23 cellular contexts compared by ENCODE assay signal in genomic region chr2:853203-853870, GRCh38.
"Had no signal": no experiment of that assay in that cellular context is flagged by ENCODE, and none has a peak within 500 bp of the region (broad histone marks: within the 10 kb centered on the region; RNA-seq: fewer than 3 reads in every experiment).

No MANE protein-coding gene starts in this region.

- H3K27me3 Mint-ChIP-seq: central memory CD8-positive, alpha-beta T cell had no signal

- ATAC-seq: heart right ventricle; left ventricle myocardium superior; mucosa of descending colon; stimulated activated effector memory CD8-positive, alpha-beta T cell treated with anti-CD3 and anti-CD28 coated beads, Interleukin-12 subunit alpha, Interleukin-12 subunit beta, amount 100 ng/mL, for 72 hours had no signal

- DNase-seq: colonic mucosa; dermis blood vessel endothelial cell; effector memory CD4-positive, alpha-beta T cell; esophagus squamous epithelium; foreskin melanocyte; glutamatergic neuron; heart right ventricle; hippocampal formation; kidney glomerular epithelial cell; left ventricle myocardium superior; mucosa of descending colon; naive B cell; sigmoid colon; stimulated activated CD4-positive, alpha-beta T cell treated with anti-CD3 and anti-CD28 coated beads, Interleukin-2, amount 100 ng/mL, for 24 hours; stimulated activated CD4-positive, alpha-beta T cell treated with anti-CD3 and anti-CD28 coated beads, Interleukin-4, amount 100 ng/mL, for 24 hours; stimulated activated naive CD4-positive, alpha-beta T cell treated with Interleukin-2 at 50 U/mL for 16 hours; stomach; tibial artery had no signal

- H3K36me3 Mint-ChIP-seq: memory B cell; mesothelial cell of epicardium; naive B cell; stimulated activated effector memory CD8-positive, alpha-beta T cell treated with anti-CD3 and anti-CD28 coated beads, Interleukin-12 subunit alpha, Interleukin-12 subunit beta, amount 100 ng/mL, for 72 hours; type B pancreatic cell had no signal

- H3K9me3 Mint-ChIP-seq: memory B cell, mesothelial cell of epicardium, type B pancreatic cell had no signal

- H3K27ac Mint-ChIP-seq: memory B cell; mesothelial cell of epicardium; stimulated activated effector memory CD8-positive, alpha-beta T cell treated with anti-CD3 and anti-CD28 coated beads, Interleukin-12 subunit alpha, Interleukin-12 subunit beta, amount 100 ng/mL, for 72 hours; type B pancreatic cell had no signal

- H3K4me3 Mint-ChIP-seq: central memory CD8-positive, alpha-beta T cell; memory B cell; mesothelial cell of epicardium; naive B cell; stimulated activated effector memory CD8-positive, alpha-beta T cell treated with anti-CD3 and anti-CD28 coated beads, Interleukin-12 subunit alpha, Interleukin-12 subunit beta, amount 100 ng/mL, for 72 hours; type B pancreatic cell had no signal

- H3K4me1 Mint-ChIP-seq: memory B cell had no signal
